ENCODE assay signal across 27 cellular contexts in genomic region chr3:73846951-73847350, GRCh38.
"Had no signal": no experiment of that assay in that cellular context is flagged by ENCODE, and none has a peak within 500 bp of the region (broad histone marks: within the 10 kb centered on the region; RNA-seq: fewer than 3 reads in every experiment).

No MANE protein-coding gene starts in this region.

- H3K4me1 ChIP-seq: left lung, lower lobe of right lung, right atrium auricular region, right lobe of liver, suprapubic skin, upper lobe of right lung had no signal

- H3K36me3 ChIP-seq: left lung, lower lobe of right lung, ovary, right atrium auricular region, right lobe of liver, suprapubic skin, thoracic aorta, tibial artery, upper lobe of right lung had no signal

- FAIRE-seq: islet of Langerhans, kidney, urothelium cell line had no signal

- H3K4me2 ChIP-seq: smooth muscle cell had no signal

- H3K9me3 ChIP-seq: left lung, lower lobe of right lung, ovary, right atrium auricular region, right lobe of liver, suprapubic skin, thoracic aorta, tibial artery, upper lobe of right lung had no signal

- H3K27me3 ChIP-seq: left lung, ovary, right atrium auricular region, right lobe of liver, suprapubic skin, tibial artery, upper lobe of right lung had no signal

- H3K27ac ChIP-seq: left lung, lower lobe of right lung, ovary, right atrium auricular region, right lobe of liver, suprapubic skin, thoracic aorta, tibial artery, upper lobe of right lung had no signal

- H3K4me3 ChIP-seq: left lung, lower lobe of right lung, ovary, right atrium auricular region, right lobe of liver, smooth muscle cell, suprapubic skin, thoracic aorta, tibial artery, upper lobe of right lung had no signal

- DNase-seq: hypothalamus; immature natural killer cell; kidney; left colon; left lung; lower lobe of right lung; mammary epithelial cell; mesenchymal stem cell; naive B cell; natural killer cell; nephron progenitor cell; ovary; right lobe of liver; stimulated activated CD4-positive, alpha-beta T cell treated with anti-CD3 and anti-CD28 coated beads, Interleukin-12 subunit alpha, Interleukin-12 subunit beta, amount 100 ng/mL, for 4 hours; stimulated activated CD4-positive, alpha-beta T cell treated with anti-CD3 and anti-CD28 coated beads, Interleukin-15, amount 100 ng/mL, for 24 hours; stimulated activated CD4-positive, alpha-beta T cell treated with anti-CD3 and anti-CD28 coated beads, Interleukin-2, amount 100 ng/mL, for 24 hours; stimulated activated CD4-positive, alpha-beta T cell treated with anti-CD3 and anti-CD28 coated beads, Interleukin-4, amount 100 ng/mL, for 1 hour; stimulated activated naive CD4-positive, alpha-beta T cell; tibial artery; trophoblast cell; upper lobe of right lung had no signal
